Comparison of ENCODE assay signal across 8 cellular contexts in genomic region chr12:104286538-104287482, GRCh38. TPM values are rescaled to one million over a fixed set of nuclear protein-coding genes. Genes with fewer than 3 reads are reported as not detected.
A peak's percentile ranks its signal among the peaks of the same experiment; 100 is the strongest.
DNase-seq lines count a peak whose midpoint lies in the region; TF ChIP-seq lines count a peak whose summit lies in the region.

No MANE protein-coding gene starts in this region.

- H4K91ac ChIP-seq in H9 (ENCODE audit: insufficient read length, low read depth, low read length), result no peak overlapping the region

- peaks cover 26 to 33% of the 10 kb centered on the region in 2 experiments for H3K4me1 Mint-ChIP-seq in H9

- H3K4me1 ChIP-seq in H9 (ENCODE audit: insufficient read depth, low read length), result peaks cover 8% of the 10 kb centered on the region; the same call in 1 of the 2 replicates
- peaks cover 21 to 52% (median 33%) of the 10 kb centered on the region in 4 donors for H3K4me1 ChIP-seq in stomach

- no peak overlapping the region for H4K5ac ChIP-seq in H9 (ENCODE audit: insufficient read length, low read depth, low read length)

- H3K79me1 ChIP-seq in H9 (ENCODE audit: insufficient read depth, low read depth, low read length, poor library complexity, severe bottlenecking), result peaks cover 5% of the 10 kb centered on the region

- peak overlapping the region; percentile 93 to 100 for H3K4me3 ChIP-seq in foreskin fibroblast (ENCODE audit: low read depth in 1 of 2, low read length in 2 of 2)
- peak overlapping the region; percentile 82 for H3K4me3 ChIP-seq in neural cell (ENCODE audit: low read length)
- H3K4me3 ChIP-seq in stomach, result peak overlapping the region; percentile 58 to 70 (median 64)

- H3K9me3 ChIP-seq in H9 (ENCODE audit: control insufficient read depth, low read depth, low read length), result no peaks in the 10 kb centered on the region
- H3K9me3 ChIP-seq in neural cell (ENCODE audit: low read length), result no peaks in the 10 kb centered on the region
- H3K9me3 ChIP-seq in stomach, result no peaks in the 10 kb centered on the region

- no peaks in the 10 kb centered on the region for H3K9me3 Mint-ChIP-seq in H9

- TF ChIP-seq POLR2A in stomach (IDR thresholded peaks at IDR 0.05), result peak in 2 of 4 donors; percentile 39 to 59

- H3K36me3 ChIP-seq in neural cell (ENCODE audit: insufficient read depth, low read length) (no peaks in the 10 kb centered on the region), stomach (peaks cover 5 to 16% (median 13%) of the 10 kb centered on the region in 4 donors)

- H3K4me2 ChIP-seq in H9 (ENCODE audit: insufficient read depth, insufficient read length, low read length) (peak overlapping the region; percentile 89), neural cell (ENCODE audit: low read length) (peak overlapping the region; percentile 100)

- no peak overlapping the region for H4K8ac ChIP-seq in H9 (replicated peaks; ENCODE audit: insufficient read length, low read depth, low read length)

- H3K27ac ChIP-seq in H9 (ENCODE audit: insufficient read length, low read depth, low read length) (peak overlapping the region; percentile 11), neural cell (ENCODE audit: low read length) (peak overlapping the region; percentile 80), stomach (peak overlapping the region; percentile 91 to 98 (median 94))

- H3F3A ChIP-seq in neural cell (ENCODE audit: insufficient read depth, low read length, poor library complexity, severe bottlenecking), result no peaks in the 10 kb centered on the region

- H2AK5ac ChIP-seq in H9 (ENCODE audit: insufficient read length, low read length), result no peak overlapping the region

- peak overlapping the region; percentile 54 for H3K18ac ChIP-seq in H9 (ENCODE audit: insufficient read length, low read depth, low read length)

- no peak overlapping the region for H2AFZ ChIP-seq in H9 (ENCODE audit: low read length)
- H2AFZ ChIP-seq in neural cell (ENCODE audit: low read depth, low read length), result peak overlapping the region; percentile 77

- H3K56ac ChIP-seq in H9 (ENCODE audit: insufficient read length, low read depth, low read length), result no peak overlapping the region

- TF ChIP-seq RAD21 in neural cell (conservative IDR thresholded peaks at IDR 0.05), result peak; percentile 48

- H3K9ac ChIP-seq in H9 (ENCODE audit: extremely low read depth, insufficient read length, low read length) (peak overlapping the region; percentile 36), neural cell (ENCODE audit: low read length) (peak overlapping the region; percentile 87)

- TF ChIP-seq CTCF in H9 (conservative IDR thresholded peaks at IDR 0.05) (no peak), foreskin fibroblast (IDR thresholded peaks at IDR 0.05; ENCODE audit: low read depth, low read length) (no peak), neural cell (IDR thresholded peaks at IDR 0.05; ENCODE audit: poor library complexity, severe bottlenecking) (peak; percentile 30), stomach (IDR thresholded peaks at IDR 0.05) (no peak)

- TF ChIP-seq EP300 in neural cell (conservative IDR thresholded peaks at IDR 0.05; ENCODE audit: poor library complexity, severe bottlenecking) (no peak), stomach (IDR thresholded peaks at IDR 0.05) (peak; percentile 35)

- peaks cover 4% of the 10 kb centered on the region; the same call in 1 of the 2 replicates for H3K27me3 Mint-ChIP-seq in H9 (ENCODE audit: low read depth)

- H3K23ac ChIP-seq in H9 (ENCODE audit: insufficient read length, low read depth, low read length), result no peak overlapping the region

- no peaks in the 10 kb centered on the region for H3K9me2 ChIP-seq in neural cell (ENCODE audit: insufficient read depth, low read length)

- H3K36me3 Mint-ChIP-seq in H9 (ENCODE audit: insufficient read depth in 1 of 3, low read depth in 3 of 3), result peaks cover 3 to 6% (median 4%) of the 10 kb centered on the region in 3 experiments; a peak in 6 of 7 replicates

- in situ Hi-C loops in G401 (cut with HindIII; ENCODE audit: low sequenced_read_pairs), result no loop called here

- H3K23me2 ChIP-seq in H9 (ENCODE audit: insufficient read length, low read depth, low read length, poor library complexity, severe bottlenecking), result peaks cover 16% of the 10 kb centered on the region

- H2BK120ac ChIP-seq in H9 (ENCODE audit: low read depth, low read length, poor library complexity, severe bottlenecking), result no peak overlapping the region

- H2BK20ac ChIP-seq in H9 (ENCODE audit: low read depth, low read length, poor library complexity, severe bottlenecking), result no peak overlapping the region

- H3T11ph ChIP-seq in H9 (ENCODE audit: low read length), result no peak overlapping the region

- peak; percentile 96 for DNase-seq in G401 (ENCODE audit: low spot score)
- peak; percentile 98 for DNase-seq in H9
- DNase-seq in M059J (ENCODE audit: low read depth), result peak; percentile 98
- DNase-seq in SHP77 treated with DMSO at 0.1 percent for 48 hours (lab: John Stamatoyannopoulos, UW), result peak; percentile 94
- DNase-seq in activated gamma-delta T cell treated with Interleukin-2 at 50 U/mL for 16 hours, result peak; percentile 85
- peak; percentile 97 to 99 for DNase-seq in foreskin fibroblast
- peak; percentile 95 for DNase-seq in stomach

- no peak overlapping the region for H2BK12ac ChIP-seq in H9 (ENCODE audit: insufficient read length, low read depth, low read length)

- peak overlapping the region; percentile 30 for H3K14ac ChIP-seq in H9 (ENCODE audit: insufficient read depth, low read length)

- no peak overlapping the region for H2BK15ac ChIP-seq in H9 (ENCODE audit: low read depth, low read length)

- H3K79me2 ChIP-seq in H9 (ENCODE audit: insufficient read depth, low read length), result peaks cover 16% of the 10 kb centered on the region; the same call in 1 of the 2 replicates
- peaks cover 20% of the 10 kb centered on the region for H3K79me2 ChIP-seq in neural cell (replicated peaks; ENCODE audit: insufficient read depth, low read length)

- no peaks in the 10 kb centered on the region for H4K20me1 ChIP-seq in H9 (ENCODE audit: control insufficient read depth, insufficient read depth, insufficient read length)
- no peaks in the 10 kb centered on the region for H4K20me1 ChIP-seq in neural cell (ENCODE audit: insufficient read depth)

- H3K27ac Mint-ChIP-seq in H9, result peak overlapping the region; percentile 99

- H3K4ac ChIP-seq in H9 (ENCODE audit: low read depth, low read length), result no peak overlapping the region; the same call in 1 of the 2 replicates

- intact Hi-C loops in stomach (cut with DNase I; ENCODE audit: low total_unique reads), result no loop called here

- H2BK5ac ChIP-seq in H9 (ENCODE audit: insufficient read length, low read length), result no peak overlapping the region

- no CpG with 5 or more reads among the region's 40 CpGs for WGBS in H9 (ENCODE audit: extremely low coverage, insufficient read length, low lambda C conversion rate)
- WGBS in stomach, 5 donors, result 0 to 1% (median 1%) methylated on average over 33 to 40 of the region's 40 CpGs

- H3K4me3 Mint-ChIP-seq in H9, result peak overlapping the region; percentile 97 to 100

- no peaks in the 10 kb centered on the region for H3K27me3 ChIP-seq in H9 (ENCODE audit: insufficient read depth, low read length)
- no peaks in the 10 kb centered on the region for H3K27me3 ChIP-seq in neural cell (ENCODE audit: insufficient read depth, low read depth, low read length)
- H3K27me3 ChIP-seq in stomach, result no peaks in the 10 kb centered on the region

TF ChIP-seq in neural cell, 6 proteins besides CTCF, POLR2A, EP300 and RAD21:
- TF ChIP-seq, protein P1, sequence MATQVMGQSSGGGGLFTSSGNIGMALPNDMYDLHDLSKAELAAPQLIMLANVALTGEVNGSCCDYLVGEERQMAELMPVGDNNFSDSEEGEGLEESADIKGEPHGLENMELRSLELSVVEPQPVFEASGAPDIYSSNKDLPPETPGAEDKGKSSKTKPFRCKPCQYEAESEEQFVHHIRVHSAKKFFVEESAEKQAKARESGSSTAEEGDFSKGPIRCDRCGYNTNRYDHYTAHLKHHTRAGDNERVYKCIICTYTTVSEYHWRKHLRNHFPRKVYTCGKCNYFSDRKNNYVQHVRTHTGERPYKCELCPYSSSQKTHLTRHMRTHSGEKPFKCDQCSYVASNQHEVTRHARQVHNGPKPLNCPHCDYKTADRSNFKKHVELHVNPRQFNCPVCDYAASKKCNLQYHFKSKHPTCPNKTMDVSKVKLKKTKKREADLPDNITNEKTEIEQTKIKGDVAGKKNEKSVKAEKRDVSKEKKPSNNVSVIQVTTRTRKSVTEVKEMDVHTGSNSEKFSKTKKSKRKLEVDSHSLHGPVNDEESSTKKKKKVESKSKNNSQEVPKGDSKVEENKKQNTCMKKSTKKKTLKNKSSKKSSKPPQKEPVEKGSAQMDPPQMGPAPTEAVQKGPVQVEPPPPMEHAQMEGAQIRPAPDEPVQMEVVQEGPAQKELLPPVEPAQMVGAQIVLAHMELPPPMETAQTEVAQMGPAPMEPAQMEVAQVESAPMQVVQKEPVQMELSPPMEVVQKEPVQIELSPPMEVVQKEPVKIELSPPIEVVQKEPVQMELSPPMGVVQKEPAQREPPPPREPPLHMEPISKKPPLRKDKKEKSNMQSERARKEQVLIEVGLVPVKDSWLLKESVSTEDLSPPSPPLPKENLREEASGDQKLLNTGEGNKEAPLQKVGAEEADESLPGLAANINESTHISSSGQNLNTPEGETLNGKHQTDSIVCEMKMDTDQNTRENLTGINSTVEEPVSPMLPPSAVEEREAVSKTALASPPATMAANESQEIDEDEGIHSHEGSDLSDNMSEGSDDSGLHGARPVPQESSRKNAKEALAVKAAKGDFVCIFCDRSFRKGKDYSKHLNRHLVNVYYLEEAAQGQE (IDR thresholded peaks at IDR 0.05; ENCODE audit: borderline replicate concordance), result peak; percentile 83
- TF ChIP-seq EZH2 (IDR thresholded peaks at IDR 0.05; ENCODE audit: borderline replicate concordance, insufficient read depth, low read length, poor library complexity, severe bottlenecking) (no peak), TAF1 (IDR thresholded peaks at IDR 0.05; ENCODE audit: low read depth) (peak; percentile 77), MXI1 (conservative IDR thresholded peaks at IDR 0.05; ENCODE audit: poor library complexity, severe bottlenecking) (peak; percentile 88), SMC3 (conservative IDR thresholded peaks at IDR 0.05; ENCODE audit: poor library complexity) (peak; percentile 49), POLR2AphosphoS5 (IDR thresholded peaks at IDR 0.05) (peak; percentile 57)
TF ChIP-seq in neural cell: peak in this region for 5.

RNA-seq across cellular contexts. Expression of gene EID3, which starts 16.7 kb away (rescaled TPM):
- total RNA-seq in G401 (2014; rRNA removed; shearing (Covaris generic)), result 0.51 and 1.7 TPM in 2 replicates
- total RNA-seq in H9 (2021) (1.2 and 1.4 TPM in 2 replicates), stomach (10 to 100 TPM; 14.7 to 78.1 (median 26.7) TPM)
- total RNA-seq in M059J (2014; rRNA removed; shearing (Covaris generic)), result 0.10 and 1.0 TPM in 2 replicates
- polyA plus RNA-seq in neural cell (0.37 TPM in 1 of 2 replicates, not detected in the other), stomach (1 to 10 TPM; 1.6 to 2.6 (median 2.3) TPM)
- 3.4 and 6.1 TPM in 2 replicates for polyA minus RNA-seq in neural cell

Comparison
In these comparisons a context has a peak if more than half of its experiments do, and no peak if none do; other contexts are left out.
1. Peak in every context shown above with its lines: DNase-seq, H3K4me3 ChIP-seq and H3K27ac ChIP-seq.
2. H3K27ac ChIP-seq: peak in every context shown above with its lines; median percentile 94 in stomach; 80 in neural cell; 11 in H9.